ENCODE assay signal across 1 cellular context in the genomic region with DNA sequence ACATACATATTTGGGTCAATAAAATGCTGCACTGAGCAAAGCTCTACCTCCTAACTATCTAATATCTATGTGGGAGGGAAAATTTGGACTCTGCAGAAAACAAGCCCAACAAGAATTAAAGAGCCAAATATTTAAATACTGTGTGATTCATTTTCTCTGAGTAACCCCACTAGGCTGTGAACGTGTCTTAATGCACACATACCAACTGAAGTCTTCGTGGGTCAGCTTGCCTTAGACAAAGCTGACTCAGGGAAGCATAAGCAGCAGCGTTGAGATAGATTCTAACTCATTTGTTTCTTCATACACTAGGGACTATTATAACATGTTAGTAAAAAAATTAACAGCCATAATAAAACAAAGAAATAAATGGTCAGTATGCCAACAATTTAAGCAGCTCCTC.
TF ChIP-seq lines count a peak whose summit lies in the region.

No MANE protein-coding gene starts in this region.

TF ChIP-seq in IMR-90, 13 proteins besides CTCF, POLR2A, EP300 and RAD21 (continued from another document):
- TF ChIP-seq CEBPB (IDR thresholded peaks at IDR 0.05; ENCODE audit: low read depth, low read length) = peak; percentile 35; the same call in 1 of the 2 replicates
- TF ChIP-seq BHLHE40 (IDR thresholded peaks at IDR 0.05; ENCODE audit: low read depth, low read length) = 0 out of 2 replicates have a peak, but pooled peaks have one; percentile 34
- TF ChIP-seq RCOR1 (IDR thresholded peaks at IDR 0.05; ENCODE audit: insufficient replicate concordance, low read length) = no peak
TF ChIP-seq in IMR-90: peak in this region for 4.
